Comparison of ENCODE assay signal across 1 cellular context in the genomic region with DNA sequence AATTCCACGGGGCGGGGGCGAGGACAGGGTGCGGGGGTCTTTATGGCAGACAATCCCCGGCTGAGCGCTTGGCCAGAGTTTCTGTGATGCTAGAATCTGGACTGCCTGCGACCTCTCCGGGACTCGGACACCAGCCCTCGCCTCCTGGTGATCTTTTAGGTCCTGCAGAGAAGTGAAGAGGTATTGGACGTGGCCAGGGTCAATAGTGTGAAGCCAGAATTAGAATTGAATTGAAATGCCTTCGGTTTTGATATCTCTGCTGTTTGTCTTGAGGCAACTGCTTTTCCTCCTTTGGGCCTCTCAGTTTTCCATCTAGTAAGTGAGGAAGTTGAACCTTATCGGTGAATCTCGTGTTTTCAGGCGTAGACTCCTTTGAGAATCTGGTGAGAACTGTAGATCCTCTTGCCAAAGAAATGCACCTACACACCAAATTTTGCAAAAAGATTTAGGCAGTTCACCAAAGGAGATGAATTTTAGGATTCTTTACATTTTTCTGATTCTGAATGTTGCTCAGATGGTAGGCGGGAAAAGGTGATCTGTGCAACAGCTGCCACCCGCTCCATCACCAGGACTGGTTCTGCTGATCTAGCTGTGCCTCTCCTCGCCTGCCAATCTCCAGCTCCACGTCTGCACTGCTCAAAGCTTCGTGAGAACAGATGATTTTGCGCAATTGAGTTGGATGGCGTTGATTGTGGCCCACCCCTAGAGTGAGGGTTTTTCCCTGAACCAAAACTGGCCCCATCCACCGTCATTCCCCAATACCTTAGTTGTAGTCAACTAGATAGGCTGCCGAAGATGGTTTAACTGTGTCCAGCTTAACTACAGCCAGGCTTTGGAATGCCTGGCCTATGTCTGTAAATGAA.
A peak's percentile ranks its signal among the peaks of the same experiment; 100 is the strongest.
TF ChIP-seq lines count a peak whose summit lies in the region.

No MANE protein-coding gene starts in this region.

TF ChIP-seq in HepG2, 621 proteins besides CTCF, POLR2A, EP300 and RAD21 (continued from another document):
- TF ChIP-seq, protein P1, sequence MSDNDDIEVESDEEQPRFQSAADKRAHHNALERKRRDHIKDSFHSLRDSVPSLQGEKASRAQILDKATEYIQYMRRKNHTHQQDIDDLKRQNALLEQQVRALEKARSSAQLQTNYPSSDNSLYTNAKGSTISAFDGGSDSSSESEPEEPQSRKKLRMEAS (IDR thresholded peaks at IDR 0.05) = 0 out of 2 replicates have a peak, but pooled peaks have one; percentile 19
- TF ChIP-seq ZNF775 (CRISPR knock-in tag; IDR thresholded peaks at IDR 0.05; ENCODE audit: borderline replicate concordance) (no peak; the same call in 1 of the 2 replicates), CHCHD3 (CRISPR knock-in tag; IDR thresholded peaks at IDR 0.05) (no peak), RARA (CRISPR knock-in tag; IDR thresholded peaks at IDR 0.05) (no peak), JDP2 (CRISPR knock-in tag; IDR thresholded peaks at IDR 0.05; ENCODE audit: borderline replicate concordance) (no peak), SCMH1 (CRISPR knock-in tag; IDR thresholded peaks at IDR 0.05; ENCODE audit: borderline replicate concordance) (no peak), ZSCAN22 (CRISPR knock-in tag; IDR thresholded peaks at IDR 0.05) (peak; percentile 40; the same call in 1 of the 2 replicates), PLSCR1 (CRISPR knock-in tag; IDR thresholded peaks at IDR 0.05; ENCODE audit: borderline replicate concordance) (no peak), ARHGAP35 (CRISPR knock-in tag; IDR thresholded peaks at IDR 0.05; ENCODE audit: borderline replicate concordance) (no peak; the same call in 1 of the 2 replicates), ZNF614 (CRISPR knock-in tag; IDR thresholded peaks at IDR 0.05; ENCODE audit: borderline replicate concordance) (0 out of 2 replicates have a peak, but pooled peaks have one; percentile 31), ZNF572 (CRISPR knock-in tag; IDR thresholded peaks at IDR 0.05) (0 out of 2 replicates have a peak, but pooled peaks have one; percentile 82), ZNF570 (CRISPR knock-in tag; IDR thresholded peaks at IDR 0.05; ENCODE audit: borderline replicate concordance) (0 out of 2 replicates have a peak, but pooled peaks have one; percentile 54), MED8 (CRISPR knock-in tag; IDR thresholded peaks at IDR 0.05; ENCODE audit: insufficient replicate concordance) (no peak), ZNF326 (CRISPR knock-in tag; IDR thresholded peaks at IDR 0.05; ENCODE audit: borderline replicate concordance) (no peak), HIVEP1 (CRISPR knock-in tag; IDR thresholded peaks at IDR 0.05) (no peak; the same call in 1 of the 2 replicates), PRDM10 (CRISPR knock-in tag; IDR thresholded peaks at IDR 0.05; ENCODE audit: low read depth) (no peak), DNMT1 (CRISPR knock-in tag; IDR thresholded peaks at IDR 0.05) (0 out of 2 replicates have a peak, but pooled peaks have one; percentile 16), TGIF2 (CRISPR knock-in tag; IDR thresholded peaks at IDR 0.05) (no peak), ZNF329 (CRISPR knock-in tag; IDR thresholded peaks at IDR 0.05; ENCODE audit: low read depth) (no peak), NFIB (CRISPR knock-in tag; IDR thresholded peaks at IDR 0.05; ENCODE audit: borderline replicate concordance) (no peak), AHR (CRISPR knock-in tag; IDR thresholded peaks at IDR 0.05) (no peak; the same call in 1 of the 2 replicates), ZNF788 (CRISPR knock-in tag; IDR thresholded peaks at IDR 0.05; ENCODE audit: borderline replicate concordance) (no peak), DDIT3 (CRISPR knock-in tag; IDR thresholded peaks at IDR 0.05) (no peak), ZNF598 (CRISPR knock-in tag; IDR thresholded peaks at IDR 0.05; ENCODE audit: borderline replicate concordance) (no peak; the same call in 1 of the 2 replicates), PAWR (CRISPR knock-in tag; IDR thresholded peaks at IDR 0.05; ENCODE audit: borderline replicate concordance) (no peak), ZNF503 (CRISPR knock-in tag; IDR thresholded peaks at IDR 0.05) (no peak), ZNF879 (CRISPR knock-in tag; IDR thresholded peaks at IDR 0.05) (0 out of 2 replicates have a peak, but pooled peaks have one; percentile 31), ZNF841 (CRISPR knock-in tag; IDR thresholded peaks at IDR 0.05; ENCODE audit: borderline replicate concordance) (no peak), NFATC3 (CRISPR knock-in tag; IDR thresholded peaks at IDR 0.05) (peak; percentile 34; the same call in 1 of the 2 replicates), NBN (conservative IDR thresholded peaks at IDR 0.05) (no peak)
- TF ChIP-seq, protein P2, sequence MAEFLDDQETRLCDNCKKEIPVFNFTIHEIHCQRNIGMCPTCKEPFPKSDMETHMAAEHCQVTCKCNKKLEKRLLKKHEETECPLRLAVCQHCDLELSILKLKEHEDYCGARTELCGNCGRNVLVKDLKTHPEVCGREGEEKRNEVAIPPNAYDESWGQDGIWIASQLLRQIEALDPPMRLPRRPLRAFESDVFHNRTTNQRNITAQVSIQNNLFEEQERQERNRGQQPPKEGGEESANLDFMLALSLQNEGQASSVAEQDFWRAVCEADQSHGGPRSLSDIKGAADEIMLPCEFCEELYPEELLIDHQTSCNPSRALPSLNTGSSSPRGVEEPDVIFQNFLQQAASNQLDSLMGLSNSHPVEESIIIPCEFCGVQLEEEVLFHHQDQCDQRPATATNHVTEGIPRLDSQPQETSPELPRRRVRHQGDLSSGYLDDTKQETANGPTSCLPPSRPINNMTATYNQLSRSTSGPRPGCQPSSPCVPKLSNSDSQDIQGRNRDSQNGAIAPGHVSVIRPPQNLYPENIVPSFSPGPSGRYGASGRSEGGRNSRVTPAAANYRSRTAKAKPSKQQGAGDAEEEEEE (CRISPR knock-in tag; IDR thresholded peaks at IDR 0.05; ENCODE audit: borderline replicate concordance) = peak; percentile 44; the same call in 1 of the 2 replicates
- TF ChIP-seq, protein P3, sequence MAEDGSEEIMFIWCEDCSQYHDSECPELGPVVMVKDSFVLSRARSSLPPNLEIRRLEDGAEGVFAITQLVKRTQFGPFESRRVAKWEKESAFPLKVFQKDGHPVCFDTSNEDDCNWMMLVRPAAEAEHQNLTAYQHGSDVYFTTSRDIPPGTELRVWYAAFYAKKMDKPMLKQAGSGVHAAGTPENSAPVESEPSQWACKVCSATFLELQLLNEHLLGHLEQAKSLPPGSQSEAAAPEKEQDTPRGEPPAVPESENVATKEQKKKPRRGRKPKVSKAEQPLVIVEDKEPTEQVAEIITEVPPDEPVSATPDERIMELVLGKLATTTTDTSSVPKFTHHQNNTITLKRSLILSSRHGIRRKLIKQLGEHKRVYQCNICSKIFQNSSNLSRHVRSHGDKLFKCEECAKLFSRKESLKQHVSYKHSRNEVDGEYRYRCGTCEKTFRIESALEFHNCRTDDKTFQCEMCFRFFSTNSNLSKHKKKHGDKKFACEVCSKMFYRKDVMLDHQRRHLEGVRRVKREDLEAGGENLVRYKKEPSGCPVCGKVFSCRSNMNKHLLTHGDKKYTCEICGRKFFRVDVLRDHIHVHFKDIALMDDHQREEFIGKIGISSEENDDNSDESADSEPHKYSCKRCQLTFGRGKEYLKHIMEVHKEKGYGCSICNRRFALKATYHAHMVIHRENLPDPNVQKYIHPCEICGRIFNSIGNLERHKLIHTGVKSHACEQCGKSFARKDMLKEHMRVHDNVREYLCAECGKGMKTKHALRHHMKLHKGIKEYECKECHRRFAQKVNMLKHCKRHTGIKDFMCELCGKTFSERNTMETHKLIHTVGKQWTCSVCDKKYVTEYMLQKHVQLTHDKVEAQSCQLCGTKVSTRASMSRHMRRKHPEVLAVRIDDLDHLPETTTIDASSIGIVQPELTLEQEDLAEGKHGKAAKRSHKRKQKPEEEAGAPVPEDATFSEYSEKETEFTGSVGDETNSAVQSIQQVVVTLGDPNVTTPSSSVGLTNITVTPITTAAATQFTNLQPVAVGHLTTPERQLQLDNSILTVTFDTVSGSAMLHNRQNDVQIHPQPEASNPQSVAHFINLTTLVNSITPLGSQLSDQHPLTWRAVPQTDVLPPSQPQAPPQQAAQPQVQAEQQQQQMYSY (CRISPR knock-in tag; IDR thresholded peaks at IDR 0.05) = no peak
- TF ChIP-seq, protein P4, sequence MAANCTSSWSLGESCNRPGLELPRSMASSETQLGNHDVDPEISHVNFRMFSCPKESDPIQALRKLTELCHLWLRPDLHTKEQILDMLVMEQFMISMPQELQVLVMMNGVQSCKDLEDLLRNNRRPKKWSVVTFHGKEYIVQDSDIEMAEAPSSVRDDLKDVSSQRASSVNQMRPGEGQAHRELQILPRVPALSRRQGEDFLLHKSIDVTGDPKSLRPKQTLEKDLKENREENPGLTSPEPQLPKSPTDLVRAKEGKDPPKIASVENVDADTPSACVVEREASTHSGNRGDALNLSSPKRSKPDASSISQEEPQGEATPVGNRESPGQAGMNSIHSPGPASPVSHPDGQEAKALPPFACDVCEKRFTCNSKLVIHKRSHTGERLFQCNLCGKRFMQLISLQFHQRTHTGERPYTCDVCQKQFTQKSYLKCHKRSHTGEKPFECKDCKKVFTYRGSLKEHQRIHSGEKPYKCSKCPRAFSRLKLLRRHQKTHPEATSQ (CRISPR knock-in tag; IDR thresholded peaks at IDR 0.05; ENCODE audit: borderline replicate concordance) = 0 out of 2 replicates have a peak, but pooled peaks have one; percentile 60
- TF ChIP-seq, protein P5, sequence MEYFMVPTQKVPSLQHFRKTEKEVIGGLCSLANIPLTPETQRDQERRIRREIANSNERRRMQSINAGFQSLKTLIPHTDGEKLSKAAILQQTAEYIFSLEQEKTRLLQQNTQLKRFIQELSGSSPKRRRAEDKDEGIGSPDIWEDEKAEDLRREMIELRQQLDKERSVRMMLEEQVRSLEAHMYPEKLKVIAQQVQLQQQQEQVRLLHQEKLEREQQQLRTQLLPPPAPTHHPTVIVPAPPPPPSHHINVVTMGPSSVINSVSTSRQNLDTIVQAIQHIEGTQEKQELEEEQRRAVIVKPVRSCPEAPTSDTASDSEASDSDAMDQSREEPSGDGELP (IDR thresholded peaks at IDR 0.05; ENCODE audit: borderline replicate concordance, low read depth) = peak; percentile 27; the same call in 1 of the 2 replicates
